In the genomic region with DNA sequence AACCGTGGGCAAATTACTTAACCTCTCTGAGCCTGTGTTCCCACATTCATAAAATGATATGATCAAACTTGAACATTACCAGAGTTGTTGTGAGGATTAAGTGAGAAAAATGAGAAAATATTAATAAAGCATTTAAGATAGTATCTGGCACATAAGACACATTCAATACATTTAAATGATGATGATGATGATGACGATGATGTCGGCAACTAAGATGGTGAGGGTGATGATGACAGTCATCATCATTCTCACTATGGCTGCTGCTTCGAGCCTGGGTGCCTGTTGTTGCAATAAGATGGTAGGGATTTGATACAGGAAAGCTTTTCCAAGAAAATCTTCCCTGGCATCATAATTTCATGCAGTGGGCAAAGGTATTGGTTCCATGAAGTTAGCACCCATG, we compare ENCODE assay signal across 22 cellular contexts. TPM values are rescaled to one million over a fixed set of nuclear protein-coding genes. Genes with fewer than 3 reads are reported as not detected.
DNase-seq lines count a peak whose midpoint lies in the region; ATAC-seq, FAIRE-seq and TF ChIP-seq lines count a peak whose summit lies in the region.
"Had no signal": no experiment of that assay in that cellular context is flagged by ENCODE, and none has a peak within 500 bp of the region (broad histone marks: within the 10 kb centered on the region; RNA-seq: fewer than 3 reads in every experiment).

No MANE protein-coding gene starts in this region.

- H3K4me3 Mint-ChIP-seq in astrocyte (ENCODE audit: unreplicated experiment) (no peak overlapping the region), nephron (no peak overlapping the region)
- H3K4me3 Mint-ChIP-seq: B cell; CD4-positive, CD25-positive, alpha-beta regulatory T cell; CD8-positive, alpha-beta T cell had no signal

- H3K79me2 ChIP-seq in HepG2 (ENCODE audit: insufficient read depth, low read length) = no peaks in the 10 kb centered on the region
- H3K79me2 ChIP-seq in astrocyte (ENCODE audit: insufficient read depth, low read length) = no peaks in the 10 kb centered on the region

- H3K9me3 Mint-ChIP-seq in astrocyte (ENCODE audit: unreplicated experiment) (no peaks in the 10 kb centered on the region), nephron (no peaks in the 10 kb centered on the region)
- H3K9me3 Mint-ChIP-seq: CD4-positive, CD25-positive, alpha-beta regulatory T cell; CD8-positive, alpha-beta T cell had no signal

- H3K27ac ChIP-seq in HepG2 (ENCODE audit: extremely low read length, insufficient read depth, low read length) (no peak overlapping the region), right lobe of liver (no peak overlapping the region), astrocyte (ENCODE audit: low read depth, low read length) (no peak overlapping the region), gastrocnemius medialis (peak overlapping the region; percentile 79 to 92 (median 83)), esophagus squamous epithelium (no peak overlapping the region)
- H3K27ac ChIP-seq: BLaER1 had no signal

- no peaks in the 10 kb centered on the region for H3K27me3 Mint-ChIP-seq in astrocyte (ENCODE audit: low read depth, unreplicated experiment)
- H3K27me3 Mint-ChIP-seq in nephron (ENCODE audit: low read depth) = no peaks in the 10 kb centered on the region
- H3K27me3 Mint-ChIP-seq: B cell; CD4-positive, CD25-positive, alpha-beta regulatory T cell had no signal

- H3K9me3 ChIP-seq in HepG2 (ENCODE audit: low read length) (no peaks in the 10 kb centered on the region), right lobe of liver (no peaks in the 10 kb centered on the region), astrocyte (ENCODE audit: insufficient read depth, low read depth, low read length) (no peaks in the 10 kb centered on the region), gastrocnemius medialis (no peaks in the 10 kb centered on the region), esophagus squamous epithelium (no peaks in the 10 kb centered on the region)
- H3K9me3 ChIP-seq: BLaER1, HAP-1 had no signal

- H3K4me2 ChIP-seq in HepG2 (ENCODE audit: low read depth, low read length) (no peak overlapping the region), astrocyte (ENCODE audit: low read length) (no peak overlapping the region)
- H3K4me2 ChIP-seq: BLaER1 had no signal

- DNase-seq in HepG2 (ENCODE audit: low spot score) (no peak), right lobe of liver (no peak), astrocyte (ENCODE audit: low read depth) (no peak), gastrocnemius medialis (no peak), esophagus squamous epithelium (lab: John Stamatoyannopoulos, UW) (no peak), globus pallidus (ENCODE audit: low spot score) (no peak)
- no peak for DNase-seq in activated CD8-positive, alpha-beta memory T cell treated with anti-CD3 and anti-CD28 coated beads, Interleukin-2, amount 50 U/mL, for 4 hours
- DNase-seq: CD4-positive, CD25-positive, alpha-beta regulatory T cell; CD8-positive, alpha-beta T cell; DMS 273 treated with DMSO at 0.1 percent for 48 hours; EL; GDM1; GOT3 had no signal

- H3K4me1 Mint-ChIP-seq in astrocyte (ENCODE audit: low read depth, unreplicated experiment) (peaks cover 7% of the 10 kb centered on the region), nephron (peaks cover 61% of the 10 kb centered on the region)

- TF ChIP-seq EP300 in HepG2 (IDR thresholded peaks at IDR 0.05; ENCODE audit: low read depth in 2 of 2, low read length in 2 of 2) (no peak), HepG2 (CRISPR knock-in tag; IDR thresholded peaks at IDR 0.05; ENCODE audit: borderline replicate concordance) (no peak)

- peaks cover 3% of the 10 kb centered on the region for H3K36me3 Mint-ChIP-seq in astrocyte (ENCODE audit: low read depth, unreplicated experiment)
- peaks cover 38% of the 10 kb centered on the region for H3K36me3 Mint-ChIP-seq in nephron (ENCODE audit: low read depth)

- H3K4me1 ChIP-seq in HepG2 (ENCODE audit: insufficient read depth, low read length) = no peaks in the 10 kb centered on the region
- H3K4me1 ChIP-seq in right lobe of liver = no peaks in the 10 kb centered on the region
- no peaks in the 10 kb centered on the region for H3K4me1 ChIP-seq in astrocyte (ENCODE audit: insufficient read depth, low read length)
- H3K4me1 ChIP-seq in gastrocnemius medialis = peaks cover 37 to 41% of the 10 kb centered on the region in 2 donors
- peaks cover 0 to 16% (median 0%) of the 10 kb centered on the region in 3 donors for H3K4me1 ChIP-seq in esophagus squamous epithelium

- FAIRE-seq in HepG2 (lab: Jason Lieb, UNC) (no peak), astrocyte (lab: Jason Lieb, UNC) (peak; percentile 58)
- FAIRE-seq: A204.1, D721Med, GM12878, GM19239, H54 had no signal

- no peak for TF ChIP-seq RAD21 in HepG2 (CRISPR knock-in tag; IDR thresholded peaks at IDR 0.05)

- intact Hi-C loops in HepG2 (cut with micrococcal nuclease; ENCODE audit: unreplicated experiment) = no loop called here
- intact Hi-C loops in right lobe of liver (cut with DNase I) = no loop called here
- intact Hi-C loops in gastrocnemius medialis (cut with DNase I; ENCODE audit: low total_unique reads) = no loop called here
- intact Hi-C loops in esophagus squamous epithelium (cut with DNase I) = no loop called here

- H4K20me1 ChIP-seq in HepG2 (ENCODE audit: insufficient read depth, low read length) = no peaks in the 10 kb centered on the region
- no peaks in the 10 kb centered on the region for H4K20me1 ChIP-seq in astrocyte (ENCODE audit: insufficient read depth, low read length)

- CTCF ChIA-PET in HepG2 (lab: Yijun Ruan, JAX; ENCODE audit: low intra/inter-chr PET ratio, low total read pairs) = no interaction called here

- H2AFZ ChIP-seq in HepG2 (ENCODE audit: low read length) (no peak overlapping the region), astrocyte (ENCODE audit: low read depth, low read length) (no peak overlapping the region)

- in situ Hi-C loops in HepG2 (cut with HindIII; ENCODE audit: extremely low pct_ligation_motif_present, low pct_unique_long_range_greater_than_20kb) (no loop called here), gastrocnemius medialis (cut with MboI; ENCODE audit: low sequenced_read_pairs in 4 of 4) (no loop called here)

- H3K9ac ChIP-seq in HepG2 (ENCODE audit: insufficient read depth, low read depth, low read length) (no peak overlapping the region), astrocyte (ENCODE audit: low read length) (no peak overlapping the region)
- H3K9ac ChIP-seq: BLaER1 had no signal

- H3K4me3 ChIP-seq in HepG2 (replicated peaks in 1 of 3; ENCODE audit: insufficient read depth in 1 of 3, low read depth in 2 of 3, low read length in 3 of 3) (no peak overlapping the region), right lobe of liver (no peak overlapping the region), astrocyte (ENCODE audit: insufficient read depth, low read depth, low read length) (no peak overlapping the region), gastrocnemius medialis (no peak overlapping the region), esophagus squamous epithelium (no peak overlapping the region)
- H3K4me3 ChIP-seq: BLaER1, GM12878, HAP-1 had no signal

- POLR2A ChIA-PET in HepG2 (lab: Yijun Ruan, JAX) = no interaction called here

- H3K27ac Mint-ChIP-seq in astrocyte (ENCODE audit: unreplicated experiment) = no peak overlapping the region
- peak overlapping the region in 2 of 3 experiments; percentile 24 to 46 for H3K27ac Mint-ChIP-seq in nephron
- H3K27ac Mint-ChIP-seq: B cell; CD4-positive, CD25-positive, alpha-beta regulatory T cell; CD8-positive, alpha-beta T cell had no signal

- H3K27me3 ChIP-seq in HepG2 (ENCODE audit: control insufficient read depth in 1 of 2, insufficient read depth in 2 of 2, low read length in 2 of 2) = no peaks in the 10 kb centered on the region
- H3K27me3 ChIP-seq in right lobe of liver = peaks cover 0 to 5% of the 10 kb centered on the region in 2 donors
- no peaks in the 10 kb centered on the region for H3K27me3 ChIP-seq in astrocyte (ENCODE audit: insufficient read depth, low read length)
- no peaks in the 10 kb centered on the region for H3K27me3 ChIP-seq in gastrocnemius medialis
- no peaks in the 10 kb centered on the region for H3K27me3 ChIP-seq in esophagus squamous epithelium

- TF ChIP-seq POLR2A in HepG2 (IDR thresholded peaks at IDR 0.05; ENCODE audit: insufficient read depth in 1 of 2, low read depth in 2 of 2, low read length in 2 of 2) = no peak
- TF ChIP-seq POLR2A in right lobe of liver (IDR thresholded peaks at IDR 0.05) = no peak
- no peak for TF ChIP-seq POLR2A in gastrocnemius medialis (IDR thresholded peaks at IDR 0.05)
- TF ChIP-seq POLR2A in esophagus squamous epithelium (IDR thresholded peaks at IDR 0.05) = no peak

- H3K36me3 ChIP-seq in HepG2 (replicated peaks in 1 of 2; ENCODE audit: control insufficient read depth in 1 of 2, insufficient read depth in 2 of 2, low read length in 2 of 2) (no peaks in the 10 kb centered on the region), right lobe of liver (no peaks in the 10 kb centered on the region), astrocyte (ENCODE audit: insufficient read depth, low read length) (no peaks in the 10 kb centered on the region), gastrocnemius medialis (no peaks in the 10 kb centered on the region), esophagus squamous epithelium (peaks cover 0 to 9% (median 0%) of the 10 kb centered on the region in 3 donors)

- BruUV-seq in HepG2 (replicated peaks; lab: Mats Ljungman, UMichigan) = no TSS peak

- TF ChIP-seq CTCF in HepG2 (CRISPR knock-in tag; IDR thresholded peaks at IDR 0.05) = no peak
- no peak for TF ChIP-seq CTCF in right lobe of liver (IDR thresholded peaks at IDR 0.05)
- no peak for TF ChIP-seq CTCF in astrocyte (IDR thresholded peaks at IDR 0.05; ENCODE audit: insufficient read depth, low read depth, low read length)
- no peak for TF ChIP-seq CTCF in nephron (IDR thresholded peaks at IDR 0.05; ENCODE audit: unreplicated experiment in 3 of 3)
- TF ChIP-seq CTCF in gastrocnemius medialis (IDR thresholded peaks at IDR 0.05 in 4 of 5, conservative IDR thresholded peaks at IDR 0.05 in 1 of 5) = no peak
- no peak for TF ChIP-seq CTCF in esophagus squamous epithelium (IDR thresholded peaks at IDR 0.05)

- ATAC-seq in HepG2 = no peak
- no peak for ATAC-seq in right lobe of liver
- no peak for ATAC-seq in gastrocnemius medialis
- ATAC-seq: CD8-positive, alpha-beta T cell; GM12878 had no signal

- WGBS in HepG2 (ENCODE audit: low lambda C conversion rate) = 86% methylated on average over 3 of the region's 4 CpGs
- WGBS in right lobe of liver (ENCODE audit: insufficient coverage, low coverage, low lambda C conversion rate, missing lambda C conversion rate) = 76% methylated on average over 4 of the region's 4 CpGs
- WGBS in esophagus squamous epithelium, 2 donors = 79 to 83% methylated on average over 4 of the region's 4 CpGs

RNA-seq across cellular contexts. Expression of gene TMEM164, which starts 11.1 kb away (rescaled TPM):
- total RNA-seq in HepG2 (2016; rRNA removed; fragmentation: Illumina TruSeq; extraction: Trizol) = 9.8 and 13.2 TPM in 2 replicates
- total RNA-seq in HepG2 (2016; cell fraction: cytosol; rRNA removed; fragmentation: Illumina TruSeq; extraction: Trizol; ENCODE audit: low read depth) = 2.0 and 2.5 TPM in 2 replicates
- 8.8 and 14.0 TPM in 2 replicates for total RNA-seq in HepG2 (2016; cell fraction: insoluble cytoplasmic fraction; rRNA removed; fragmentation: Illumina TruSeq; extraction: Trizol)
- total RNA-seq in HepG2 (2016; cell fraction: membrane; rRNA removed; fragmentation: Illumina TruSeq; extraction: Trizol) = 6.5 and 8.8 TPM in 2 replicates
- total RNA-seq in HepG2 (2016; cell fraction: nucleus; rRNA removed; fragmentation: Illumina TruSeq; extraction: Trizol) = 9.7 and 14.6 TPM in 2 replicates
- 3.8 and 5.8 TPM in 2 replicates for polyA plus RNA-seq in HepG2 (2011; rRNA removed)
- polyA plus RNA-seq in HepG2 (2011; cell fraction: cytosol; rRNA removed) = 2.7 and 3.8 TPM in 2 replicates
- 6.6 and 7.7 TPM in 2 replicates for polyA plus RNA-seq in HepG2 (2011; cell fraction: nucleus; rRNA removed)
- polyA plus RNA-seq in HepG2 (2012) = 4.5 and 4.8 TPM in 2 replicates
- polyA plus RNA-seq in HepG2 (2016; cell fraction: cytosol; fragmentation: Illumina TruSeq; extraction: Trizol; ENCODE audit: low read depth) = 1.1 and 1.5 TPM in 2 replicates
- polyA plus RNA-seq in HepG2 (2016; cell fraction: insoluble cytoplasmic fraction; fragmentation: Illumina TruSeq; extraction: Trizol; ENCODE audit: low read depth) = 7.5 and 7.8 TPM in 2 replicates
- polyA plus RNA-seq in HepG2 (2016; cell fraction: membrane; fragmentation: Illumina TruSeq; extraction: Trizol; ENCODE audit: low read depth) = 3.8 and 4.5 TPM in 2 replicates
- polyA plus RNA-seq in HepG2 (2016; cell fraction: nucleus; fragmentation: Illumina TruSeq; extraction: Trizol; ENCODE audit: insufficient read depth, low read depth) = 12.3 and 13.1 TPM in 2 replicates
- 7.6 and 32.6 TPM in 2 replicates for polyA minus RNA-seq in HepG2 (2011; rRNA and poly(A)+ RNA removed; ENCODE audit: low replicate concordance)
- polyA minus RNA-seq in HepG2 (2011; cell fraction: cytosol; rRNA and poly(A)+ RNA removed) = 2.6 and 6.2 TPM in 2 replicates
- 7.3 and 9.2 TPM in 2 replicates for polyA minus RNA-seq in HepG2 (2011; cell fraction: nucleus; rRNA and poly(A)+ RNA removed)
- 1 to 10 TPM; 1.3 to 7.9 (median 2.8) TPM for total RNA-seq in right lobe of liver
- 17.3 and 17.6 TPM in 2 replicates for total RNA-seq in astrocyte
- total RNA-seq in gastrocnemius medialis = 10 to 100 TPM; 40.1 to 61.2 (median 47.3) TPM
- total RNA-seq in esophagus squamous epithelium = 10 to 100 TPM; 18.5 to 27.3 (median 23.6) TPM

Comparison
In these comparisons a context has a peak if more than half of its experiments do, and no peak if none do; other contexts are left out.
1. H3K27ac ChIP-seq: peak in gastrocnemius medialis (4 of 4); none in HepG2 (single experiment), right lobe of liver (0 of 3), astrocyte (single experiment) and esophagus squamous epithelium (0 of 4).